Comparison of ENCODE assay signal across 24 cellular contexts in the genomic region with DNA sequence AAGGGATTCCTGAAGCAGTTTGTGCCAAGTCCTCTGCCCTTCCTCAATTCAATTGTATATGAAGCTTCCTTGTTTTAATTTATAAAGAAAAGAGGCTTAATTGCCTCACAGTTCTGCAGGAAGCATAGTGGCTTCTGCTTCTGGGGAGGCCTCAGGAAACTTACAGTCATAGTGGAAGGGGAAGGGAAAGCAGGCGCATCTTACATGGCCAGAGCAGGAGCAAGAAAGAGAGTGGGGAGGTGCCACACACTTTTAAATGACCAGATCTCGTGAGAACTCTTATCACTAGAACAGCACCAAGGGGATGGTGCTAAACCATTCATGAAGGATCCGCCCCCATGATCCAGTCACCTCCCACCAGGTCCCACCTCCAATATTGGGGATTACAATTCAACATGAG.
A peak's percentile ranks its signal among the peaks of the same experiment; 100 is the strongest.
DNase-seq lines count a peak whose midpoint lies in the region; ATAC-seq lines count a peak whose summit lies in the region.
"Had no signal": no experiment of that assay in that cellular context is flagged by ENCODE, and none has a peak within 500 bp of the region (broad histone marks: within the 10 kb centered on the region; RNA-seq: fewer than 3 reads in every experiment).

No MANE protein-coding gene starts in this region.

- no peaks in the 10 kb centered on the region for H3K36me3 Mint-ChIP-seq in activated T-helper 2 cell treated with anti-CD3 and anti-CD28 coated beads, Interferon-gamma antibody, Interleukin-2, Interleukin-4, amounts not matched to agents 10 μg/mL and 5 μg/mL and 100 μg/mL, durations not matched to agents 14 hours and 24 hours and 36 hours (ENCODE audit: low read depth)
- peaks cover 4% of the 10 kb centered on the region for H3K36me3 Mint-ChIP-seq in activated T-helper 17 cell treated with anti-CD3 and anti-CD28 coated beads, Interleukin-2, amount 50 U/mL, for 72 hours (ENCODE audit: low read depth)
- H3K36me3 Mint-ChIP-seq: activated naive CD4-positive, alpha-beta T cell treated with anti-CD3 and anti-CD28 coated beads, Interleukin-2, amount 50 U/mL, for 72 hours; CD8-positive, alpha-beta memory T cell; immature natural killer cell; type B pancreatic cell had no signal

- no peaks in the 10 kb centered on the region for H3K4me1 Mint-ChIP-seq in activated T-helper 2 cell treated with anti-CD3 and anti-CD28 coated beads, Interferon-gamma antibody, Interleukin-2, Interleukin-4, amounts not matched to agents 10 μg/mL and 5 μg/mL and 100 μg/mL, durations not matched to agents 14 hours and 24 hours and 36 hours (ENCODE audit: low read depth)
- no peaks in the 10 kb centered on the region for H3K4me1 Mint-ChIP-seq in activated T-helper 17 cell treated with anti-CD3 and anti-CD28 coated beads, Interleukin-2, amount 50 U/mL, for 72 hours
- H3K4me1 Mint-ChIP-seq: activated CD4-positive, alpha-beta T cell treated with anti-CD3 and anti-CD28 coated beads for 36 hours; CD8-positive, alpha-beta memory T cell; endodermal cell; immature natural killer cell had no signal

- no peaks in the 10 kb centered on the region for H3K9me3 Mint-ChIP-seq in activated T-helper 2 cell treated with anti-CD3 and anti-CD28 coated beads, Interferon-gamma antibody, Interleukin-2, Interleukin-4, amounts not matched to agents 10 μg/mL and 5 μg/mL and 100 μg/mL, durations not matched to agents 14 hours and 24 hours and 36 hours
- H3K9me3 Mint-ChIP-seq in activated T-helper 17 cell treated with anti-CD3 and anti-CD28 coated beads, Interleukin-2, amount 50 U/mL, for 72 hours: no peaks in the 10 kb centered on the region
- H3K9me3 Mint-ChIP-seq: activated naive CD4-positive, alpha-beta T cell treated with anti-CD3 and anti-CD28 coated beads, Interleukin-2, amount 50 U/mL, for 72 hours; activated T-cell treated with anti-CD3 and anti-CD28 coated beads, Interleukin-2, amount 50 U/mL, for 72 hours; CD8-positive, alpha-beta memory T cell; endodermal cell; T-helper 1 cell treated with Interleukin-12 subunit alpha and Interleukin-12 subunit beta and Interleukin-4 antibody, amounts not matched to agents 30 μg/mL and 1 μg/mL, for 36 hours; type B pancreatic cell had no signal

- no peak overlapping the region for H3K27ac Mint-ChIP-seq in activated T-helper 2 cell treated with anti-CD3 and anti-CD28 coated beads, Interferon-gamma antibody, Interleukin-2, Interleukin-4, amounts not matched to agents 10 μg/mL and 5 μg/mL and 100 μg/mL, durations not matched to agents 14 hours and 24 hours and 36 hours
- H3K27ac Mint-ChIP-seq in activated T-helper 17 cell treated with anti-CD3 and anti-CD28 coated beads, Interleukin-2, amount 50 U/mL, for 72 hours: no peak overlapping the region
- H3K27ac Mint-ChIP-seq: activated CD4-positive, alpha-beta T cell treated with anti-CD3 and anti-CD28 coated beads for 36 hours; activated T-cell treated with anti-CD3 and anti-CD28 coated beads, Interleukin-2, amount 50 U/mL, for 72 hours; CD8-positive, alpha-beta memory T cell; endodermal cell; immature natural killer cell; T-helper 1 cell treated with Interleukin-12 subunit alpha and Interleukin-12 subunit beta and Interleukin-4 antibody, amounts not matched to agents 30 μg/mL and 1 μg/mL, for 36 hours; type B pancreatic cell had no signal

- peak; percentile 11 for DNase-seq in CD1c-positive myeloid dendritic cell (ENCODE audit: extremely low spot score)
- no peak for DNase-seq in NCI-H2029 (lab: John Stamatoyannopoulos, UW)
- DNase-seq in activated T-helper 2 cell treated with anti-CD3 and anti-CD28 coated beads, Interferon-gamma antibody, Interleukin-2, Interleukin-4, amounts not matched to agents 10 μg/mL and 5 μg/mL and 100 μg/mL, durations not matched to agents 14 hours and 24 hours and 36 hours (ENCODE audit: low spot score): no peak
- DNase-seq in NCI-H2171 (lab: John Stamatoyannopoulos, UW): no peak
- DNase-seq: 8988T; activated CD4-positive, alpha-beta T cell treated with anti-CD3 and anti-CD28 coated beads for 36 hours; activated T-cell treated with anti-CD3 and anti-CD28 coated beads, Interleukin-2, amount 50 U/mL, for 72 hours; aorta; CD8-positive, alpha-beta memory T cell; cortex of kidney; DMS153; endodermal cell; hippocampal formation; immature natural killer cell; left lung; mesendoderm; NCI-H1694 treated with DMSO at 0.1 percent for 48 hours had no signal

- H3K27me3 Mint-ChIP-seq in activated T-helper 2 cell treated with anti-CD3 and anti-CD28 coated beads, Interferon-gamma antibody, Interleukin-2, Interleukin-4, amounts not matched to agents 10 μg/mL and 5 μg/mL and 100 μg/mL, durations not matched to agents 14 hours and 24 hours and 36 hours (ENCODE audit: low read depth): peaks cover 4% of the 10 kb centered on the region
- no peaks in the 10 kb centered on the region for H3K27me3 Mint-ChIP-seq in activated T-helper 17 cell treated with anti-CD3 and anti-CD28 coated beads, Interleukin-2, amount 50 U/mL, for 72 hours
- H3K27me3 Mint-ChIP-seq: CD8-positive, alpha-beta memory T cell had no signal

- intact Hi-C loops in activated T-helper 2 cell treated with anti-CD3 and anti-CD28 coated beads, Interferon-gamma antibody, Interleukin-2, Interleukin-4, amounts not matched to agents 10 μg/mL and 5 μg/mL and 100 μg/mL, durations not matched to agents 14 hours and 24 hours and 36 hours (cut with micrococcal nuclease): no loop called here

- ATAC-seq in GM19463 (IDR thresholded peaks at IDR 0.05; ENCODE audit: unreplicated experiment) (peak; percentile 53), HG02759 (IDR thresholded peaks at IDR 0.05; ENCODE audit: unreplicated experiment) (peak; percentile 63), HG03432 (IDR thresholded peaks at IDR 0.05; ENCODE audit: unreplicated experiment) (peak; percentile 74)
- ATAC-seq in activated T-helper 17 cell treated with anti-CD3 and anti-CD28 coated beads, Interleukin-2, amount 50 U/mL, for 72 hours (replicated peaks): no peak
- ATAC-seq: activated CD4-positive, alpha-beta T cell treated with anti-CD3 and anti-CD28 coated beads for 36 hours; activated naive CD4-positive, alpha-beta T cell treated with anti-CD3 and anti-CD28 coated beads, Interleukin-2, amount 50 U/mL, for 72 hours; activated T-cell treated with anti-CD3 and anti-CD28 coated beads, Interleukin-2, amount 50 U/mL, for 72 hours; left lung had no signal

- no peak overlapping the region for H3K4me3 Mint-ChIP-seq in activated T-helper 2 cell treated with anti-CD3 and anti-CD28 coated beads, Interferon-gamma antibody, Interleukin-2, Interleukin-4, amounts not matched to agents 10 μg/mL and 5 μg/mL and 100 μg/mL, durations not matched to agents 14 hours and 24 hours and 36 hours (ENCODE audit: low read depth)
- no peak overlapping the region for H3K4me3 Mint-ChIP-seq in activated T-helper 17 cell treated with anti-CD3 and anti-CD28 coated beads, Interleukin-2, amount 50 U/mL, for 72 hours
- H3K4me3 Mint-ChIP-seq: activated CD4-positive, alpha-beta T cell treated with anti-CD3 and anti-CD28 coated beads for 36 hours; activated T-cell treated with anti-CD3 and anti-CD28 coated beads, Interleukin-2, amount 50 U/mL, for 72 hours; CD8-positive, alpha-beta memory T cell; endodermal cell; immature natural killer cell; T-helper 1 cell treated with Interleukin-12 subunit alpha and Interleukin-12 subunit beta and Interleukin-4 antibody, amounts not matched to agents 30 μg/mL and 1 μg/mL, for 36 hours; type B pancreatic cell had no signal
